Comparison of ENCODE assay signal across 24 cellular contexts in genomic region chr4:169348541-169348940, GRCh38.
A peak's percentile ranks its signal among the peaks of the same experiment; 100 is the strongest.
DNase-seq lines count a peak whose midpoint lies in the region; ATAC-seq and TF ChIP-seq lines count a peak whose summit lies in the region.
"Had no signal": no experiment of that assay in that cellular context is flagged by ENCODE, and none has a peak within 500 bp of the region (broad histone marks: within the 10 kb centered on the region; RNA-seq: fewer than 3 reads in every experiment).

No MANE protein-coding gene starts in this region.

- POLR2A ChIA-PET in A673 (lab: Charles Lee; ENCODE audit: low non-redundant PET) = no interaction called here

- TF ChIP-seq POLR2A in testis (IDR thresholded peaks at IDR 0.05) = no peak

- H3K4me1 ChIP-seq in testis (no peaks in the 10 kb centered on the region), A673 (ENCODE audit: insufficient read depth, low read length, poor library complexity, severe bottlenecking) (no peaks in the 10 kb centered on the region)

- H3K36me3 ChIP-seq in testis (ENCODE audit: low read depth, missing control alignments) (no peaks in the 10 kb centered on the region), A673 (ENCODE audit: insufficient read depth, low read length, poor library complexity, severe bottlenecking) (no peaks in the 10 kb centered on the region)
- H3K36me3 ChIP-seq: ovary, stomach had no signal

- 60 to 68% methylated on average over 4 of the region's 4 CpGs for WGBS in testis, 2 donors

- H3K27me3 ChIP-seq in testis (no peaks in the 10 kb centered on the region), A673 (replicated peaks; ENCODE audit: insufficient read depth, low read depth, low read length, poor library complexity) (no peaks in the 10 kb centered on the region)
- H3K27me3 ChIP-seq: ovary, stomach had no signal

- no peak overlapping the region for H3K4me3 ChIP-seq in testis
- no peak overlapping the region for H3K4me3 ChIP-seq in A673 (ENCODE audit: low read depth, low read length, poor library complexity, severe bottlenecking)
- H3K4me3 ChIP-seq: ovary, stomach had no signal

- ATAC-seq in GM21381 (IDR thresholded peaks at IDR 0.05; ENCODE audit: unreplicated experiment) = no peak
- ATAC-seq: left colon; naive thymus-derived CD4-positive, alpha-beta T cell; T-helper 17 cell had no signal

- no TSS peak for BruUV-seq in A673 (replicated peaks; lab: Mats Ljungman, UMichigan)

- DNase-seq in DMS 273 (lab: John Stamatoyannopoulos, UW; ENCODE audit: unreplicated experiment) = peak; percentile 30
- no peak for DNase-seq in DMS 273 treated with DMSO at 0.1 percent for 48 hours (lab: John Stamatoyannopoulos, UW)
- DNase-seq in cerebellum (ENCODE audit: low spot score) = peak; percentile 7
- DNase-seq in medulla oblongata (ENCODE audit: extremely low spot score) = peak; percentile 50
- peak; percentile 50 for DNase-seq in testis
- DNase-seq in stimulated activated CD4-positive, alpha-beta T cell treated with anti-CD3 and anti-CD28 coated beads, Interleukin-12 subunit alpha, Interleukin-12 subunit beta, amount 100 ng/mL, for 4 hours = no peak
- no peak for DNase-seq in A673 (ENCODE audit: low spot score)
- DNase-seq: activated CD4-positive, alpha-beta T cell treated with anti-CD3 and anti-CD28 coated beads, Interleukin-2, amount 50 U/mL, for 1 hour; activated naive CD4-positive, alpha-beta T cell treated with anti-CD3 and anti-CD28 coated beads, Interleukin-2, amount 10 ng/mL, durations not matched to agents 7 days and 5 days; amniotic stem cell; CD8-positive, alpha-beta memory T cell; dermis blood vessel endothelial cell; GOT3; left colon; naive thymus-derived CD4-positive, alpha-beta T cell; NCI-H1048; NCI-H187 treated with DMSO at 0.1 percent for 48 hours; ovary; RPMI8226; stomach; T-helper 17 cell had no signal

- H3K9me3 ChIP-seq in testis (no peaks in the 10 kb centered on the region), A673 (ENCODE audit: low read depth, low read length, poor library complexity, severe bottlenecking) (no peaks in the 10 kb centered on the region)
- H3K9me3 ChIP-seq: ovary, stomach had no signal

- H3K27ac ChIP-seq in testis = no peak overlapping the region
- H3K27ac ChIP-seq in A673 (ENCODE audit: low read depth, low read length, poor library complexity, severe bottlenecking) = no peak overlapping the region
- H3K27ac ChIP-seq: 22Rv1, ovary, stomach, VCaP had no signal

- CTCF ChIA-PET in A673 (lab: Charles Lee) = no interaction called here

- TF ChIP-seq CTCF in testis (IDR thresholded peaks at IDR 0.05) (no peak), A673 (conservative IDR thresholded peaks at IDR 0.05; ENCODE audit: low read depth, low read length) (no peak)

- intact Hi-C loops in testis (cut with DNase I; ENCODE audit: low total_unique reads) (no loop called here), A673 (cut with micrococcal nuclease; ENCODE audit: unreplicated experiment) (no loop called here)

Comparison
In these comparisons a context has a peak if more than half of its experiments do, and no peak if none do; other contexts are left out.
1. DNase-seq: peak in DMS 273 (single experiment), cerebellum (single experiment), medulla oblongata (single experiment) and testis (single experiment); none in DMS 273 treated with DMSO at 0.1 percent for 48 hours (single experiment), stimulated activated CD4-positive, alpha-beta T cell treated with anti-CD3 and anti-CD28 coated beads, Interleukin-12 subunit alpha, Interleukin-12 subunit beta, amount 100 ng/mL, for 4 hours (single experiment) and A673 (single experiment).